Comparison of ENCODE assay signal across 8 cellular contexts in genomic region chr2:187553908-187554703, GRCh38. TPM values are rescaled to one million over a fixed set of nuclear protein-coding genes. Genes with fewer than 3 reads are reported as not detected.
DNase-seq lines count a peak whose midpoint lies in the region; ATAC-seq and TF ChIP-seq lines count a peak whose summit lies in the region.

TFPI (minus strand) TSS chr2:187554435; CDS start chr2:187503768, 50,667 bp downstream.

- H3K9ac ChIP-seq in adipocyte (ENCODE audit: low read length), result peak within 1 kb of the TSS; percentile 97

- TF ChIP-seq CTCF in sigmoid colon (IDR thresholded peaks at IDR 0.05), result no peak

- H3K27ac ChIP-seq in right cardiac atrium (ENCODE audit: low read length) (peak within 1 kb of the TSS; percentile 75), sigmoid colon (peak within 1 kb of the TSS; percentile 50 to 68 (median 55))

- ATAC-seq in right cardiac atrium (peak; percentile 87 to 89), GM18858 (IDR thresholded peaks at IDR 0.05; ENCODE audit: unreplicated experiment) (no peak)

- H3K27me3 Mint-ChIP-seq in activated T-cell treated with anti-CD3 and anti-CD28 coated beads, Interleukin-2, amount 50 U/mL, for 24 hours, result peaks cover 18% of the 10 kb centered on the region

- no peaks in the 10 kb centered on the region for H3K9me3 Mint-ChIP-seq in activated T-cell treated with anti-CD3 and anti-CD28 coated beads, Interleukin-2, amount 50 U/mL, for 24 hours

- H3K4me3 Mint-ChIP-seq in activated T-cell treated with anti-CD3 and anti-CD28 coated beads, Interleukin-2, amount 50 U/mL, for 24 hours, result peak within 1 kb of the TSS; percentile 35

- no peak for TF ChIP-seq POLR2A in sigmoid colon (IDR thresholded peaks at IDR 0.05)

- intact Hi-C loops in right cardiac atrium (cut with DNase I), result no loop called here
- intact Hi-C loops in sigmoid colon (cut with DNase I), result no loop called here

- H3K4me1 Mint-ChIP-seq in activated T-cell treated with anti-CD3 and anti-CD28 coated beads, Interleukin-2, amount 50 U/mL, for 24 hours (ENCODE audit: low read depth), result peaks cover 10% of the 10 kb centered on the region

- H3K4me1 ChIP-seq in adipocyte (ENCODE audit: control insufficient read depth, insufficient read depth, low read length), result peaks cover 28% of the 10 kb centered on the region
- H3K4me1 ChIP-seq in right cardiac atrium (ENCODE audit: control insufficient read depth, insufficient read depth, low read length), result no peaks in the 10 kb centered on the region
- H3K4me1 ChIP-seq in sigmoid colon, result peaks cover 0 to 3% (median 0%) of the 10 kb centered on the region in 4 donors
- H3K4me1 ChIP-seq in HAP-1, result no peaks in the 10 kb centered on the region

- no peaks in the 10 kb centered on the region for H3K27me3 ChIP-seq in adipocyte (replicated peaks; ENCODE audit: control insufficient read depth, insufficient read depth, low read length)
- no peaks in the 10 kb centered on the region for H3K27me3 ChIP-seq in right cardiac atrium (ENCODE audit: control insufficient read depth, insufficient read depth)
- H3K27me3 ChIP-seq in sigmoid colon, result no peaks in the 10 kb centered on the region
- H3K27me3 ChIP-seq in HAP-1 (ENCODE audit: low read depth), result no peaks in the 10 kb centered on the region

- peak within 1 kb of the TSS; percentile 99 for H3K4me3 ChIP-seq in adipocyte (ENCODE audit: low read length)
- peak within 1 kb of the TSS; percentile 86 for H3K4me3 ChIP-seq in right cardiac atrium (ENCODE audit: low read length)
- peak within 1 kb of the TSS; percentile 25 to 44 (median 38) for H3K4me3 ChIP-seq in sigmoid colon
- H3K4me3 ChIP-seq in HAP-1, result no peak within 1 kb of the TSS

- 12% methylated on average over 9 of the region's 9 CpGs for WGBS in right cardiac atrium
- WGBS in sigmoid colon, 2 donors, result 3 to 4% methylated on average over 9 of the region's 9 CpGs

- no peak for DNase-seq in activated T-cell treated with anti-CD3 and anti-CD28 coated beads, Interleukin-2, amount 50 U/mL, for 24 hours
- no peak for DNase-seq in activated T-cell treated with anti-CD3 and anti-CD28 coated beads, Interleukin-2, amount 50 U/mL, for 1 hour
- DNase-seq in adipocyte (ENCODE audit: low read depth) (peak; percentile 83), right cardiac atrium (peak in 2 of 3 donors; percentile 24 to 63), sigmoid colon (no peak), HAP-1 (ENCODE audit: low spot score in 2 of 2) (no peak)
- no peak for DNase-seq in stimulated activated naive CD4-positive, alpha-beta T cell (lab: John Stamatoyannopoulos, UW)

- H3K36me3 ChIP-seq in adipocyte (ENCODE audit: control insufficient read depth, insufficient read depth, low read length, severe bottlenecking), result no peaks in the 10 kb centered on the region
- H3K36me3 ChIP-seq in sigmoid colon, result no peaks in the 10 kb centered on the region
- H3K36me3 ChIP-seq in HAP-1 (replicated peaks), result no peaks in the 10 kb centered on the region

- in situ Hi-C loops in HAP-1 (cut with MboI; ENCODE audit: low sequenced_read_pairs), result no loop called here

- no peak for TF ChIP-seq EP300 in sigmoid colon (IDR thresholded peaks at IDR 0.05)

- H3K9me3 ChIP-seq in adipocyte (ENCODE audit: control insufficient read depth, low read length), result no peaks in the 10 kb centered on the region
- no peaks in the 10 kb centered on the region for H3K9me3 ChIP-seq in right cardiac atrium (ENCODE audit: control insufficient read depth, low read length)
- no peaks in the 10 kb centered on the region for H3K9me3 ChIP-seq in sigmoid colon
- no peaks in the 10 kb centered on the region for H3K9me3 ChIP-seq in HAP-1

- no peaks in the 10 kb centered on the region for H3K36me3 Mint-ChIP-seq in activated T-cell treated with anti-CD3 and anti-CD28 coated beads, Interleukin-2, amount 50 U/mL, for 24 hours (ENCODE audit: low read depth)

- H3K27ac Mint-ChIP-seq in activated T-cell treated with anti-CD3 and anti-CD28 coated beads, Interleukin-2, amount 50 U/mL, for 24 hours, result no peak within 1 kb of the TSS

RNA-seq across cellular contexts. Expression of gene TFPI, which starts in this region (rescaled TPM):
- total RNA-seq in right cardiac atrium, result 10 to 100 TPM; 39.1 to 62.7 (median 52.3) TPM
- polyA plus RNA-seq in right cardiac atrium, result 27.1 TPM
- 10 to 100 TPM; 29.3 to 83.1 (median 64.9) TPM for total RNA-seq in sigmoid colon
- polyA plus RNA-seq in sigmoid colon, result 10 to 100 TPM in 2 of 3 donors, 1 to 10 TPM in 1; 2.3 to 25.8 (median 15.9) TPM

Comparison
In these comparisons a context has a peak if more than half of its experiments do, and no peak if none do; other contexts are left out.
1. DNase-seq: peak in adipocyte (single experiment) and right cardiac atrium (2 of 3); none in activated T-cell treated with anti-CD3 and anti-CD28 coated beads, Interleukin-2, amount 50 U/mL, for 24 hours (single experiment), activated T-cell treated with anti-CD3 and anti-CD28 coated beads, Interleukin-2, amount 50 U/mL, for 1 hour (single experiment), sigmoid colon (single experiment), stimulated activated naive CD4-positive, alpha-beta T cell (0 of 6) and HAP-1 (0 of 2).